Comparison of ENCODE assay signal across 1 cellular context in the genomic region with DNA sequence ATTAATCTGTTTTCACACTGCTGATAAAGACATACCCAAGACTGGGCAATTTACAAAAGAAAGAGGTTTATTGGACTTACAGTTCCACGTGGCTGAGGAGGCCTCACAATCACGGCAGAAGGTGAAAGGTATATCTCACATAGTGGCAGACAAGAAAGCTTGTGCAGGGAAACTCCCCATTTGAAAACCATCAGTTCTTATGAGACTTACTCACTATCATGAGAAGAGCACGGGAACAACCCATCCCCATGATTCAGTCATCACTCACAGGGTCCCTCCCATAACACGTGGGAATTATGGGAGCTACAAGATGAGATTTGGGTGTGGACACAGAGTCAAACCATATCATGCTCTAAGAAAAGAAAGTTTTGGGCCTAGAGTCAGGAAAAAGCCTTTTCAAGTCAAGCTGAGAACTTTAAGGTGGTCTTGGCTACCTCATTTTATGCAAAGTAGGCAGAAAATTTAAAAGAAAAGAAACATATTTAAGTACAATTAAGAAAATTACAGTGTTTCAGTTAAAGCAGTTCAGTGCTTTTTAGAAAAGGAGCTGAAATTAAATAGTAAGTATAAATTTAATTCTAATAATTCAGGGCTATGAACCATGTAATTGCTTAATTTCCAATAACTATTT.
TF ChIP-seq lines count a peak whose summit lies in the region.

No MANE protein-coding gene starts in this region.

TF ChIP-seq in K562, 482 proteins besides CTCF, POLR2A, EP300 and RAD21 (continued from another document and continues in another):
- TF ChIP-seq VEZF1 (CRISPR knock-in tag; IDR thresholded peaks at IDR 0.05) (no peak), BCOR (IDR thresholded peaks at IDR 0.05) (no peak), CREM (IDR thresholded peaks at IDR 0.05; ENCODE audit: low read depth) (no peak), PHTF2 (CRISPR knock-in tag; IDR thresholded peaks at IDR 0.05) (no peak), MTF1 (CRISPR knock-in tag; IDR thresholded peaks at IDR 0.05; ENCODE audit: borderline replicate concordance) (no peak), MEIS2 (IDR thresholded peaks at IDR 0.05; ENCODE audit: partially characterized antibody) (peak; percentile 85), ZNF57 (CRISPR knock-in tag; IDR thresholded peaks at IDR 0.05) (no peak), HMG20B (CRISPR knock-in tag; IDR thresholded peaks at IDR 0.05) (no peak), SNIP1 (IDR thresholded peaks at IDR 0.05; ENCODE audit: low read depth) (no peak), MAFK (IDR thresholded peaks at IDR 0.05; ENCODE audit: low read length) (peak; percentile 60; the same call in 1 of the 2 replicates), PML (IDR thresholded peaks at IDR 0.05; ENCODE audit: low read length) (no peak), ZBTB8A (IDR thresholded peaks at IDR 0.05; ENCODE audit: partially characterized antibody) (no peak), POLR2AphosphoS5 (IDR thresholded peaks at IDR 0.05; ENCODE audit: control insufficient read depth, insufficient read depth, low read depth, low read length) (no peak), NR1H2 (CRISPR knock-in tag; IDR thresholded peaks at IDR 0.05) (no peak), HDAC1 (IDR thresholded peaks at IDR 0.05) (peak in 1 of 2 experiments; percentile 19; a peak in 1 of 4 replicates), MED1 (CRISPR knock-in tag; IDR thresholded peaks at IDR 0.05; ENCODE audit: borderline replicate concordance) (no peak), ZNF696 (CRISPR knock-in tag; conservative IDR thresholded peaks at IDR 0.05) (no peak), RNF2 (IDR thresholded peaks at IDR 0.05) (no peak), POLR3A (IDR thresholded peaks at IDR 0.05; ENCODE audit: borderline replicate concordance, extremely low read depth, insufficient read depth, insufficient read length) (no peak), TAL1 (IDR thresholded peaks at IDR 0.05) (no peak), MCM5 (IDR thresholded peaks at IDR 0.05; ENCODE audit: low read depth) (no peak), MYC (IDR thresholded peaks at IDR 0.05; ENCODE audit: low read depth, low read length) (peak; percentile 45; the same call in 1 of the 2 replicates), MYC (CRISPR knock-in tag; IDR thresholded peaks at IDR 0.05; ENCODE audit: borderline replicate concordance, low read depth) (no peak), THRAP3 (IDR thresholded peaks at IDR 0.05; ENCODE audit: borderline replicate concordance) (no peak), MAFF (IDR thresholded peaks at IDR 0.05; ENCODE audit: low read length) (0 out of 2 replicates have a peak, but pooled peaks have one; percentile 54), ZFP30 (CRISPR knock-in tag; IDR thresholded peaks at IDR 0.05; ENCODE audit: borderline replicate concordance) (no peak), MIER1 (IDR thresholded peaks at IDR 0.05; ENCODE audit: low read depth) (no peak), UBTF (IDR thresholded peaks at IDR 0.05; ENCODE audit: borderline replicate concordance in 1 of 2, low read depth in 2 of 2, low read length in 2 of 2) (no peak), ELK3 (CRISPR knock-in tag; IDR thresholded peaks at IDR 0.05) (no peak), FOXP1 (CRISPR knock-in tag; IDR thresholded peaks at IDR 0.05) (no peak), ZFP36 (IDR thresholded peaks at IDR 0.05; ENCODE audit: low read depth, low read length, partially characterized antibody) (no peak), TOE1 (IDR thresholded peaks at IDR 0.05; ENCODE audit: borderline replicate concordance) (0 out of 2 replicates have a peak, but pooled peaks have one; percentile 38), TOE1 (CRISPR knock-in tag; IDR thresholded peaks at IDR 0.05; ENCODE audit: borderline replicate concordance, low read depth) (no peak), LEF1 (IDR thresholded peaks at IDR 0.05) (no peak), ZKSCAN8 (CRISPR knock-in tag; IDR thresholded peaks at IDR 0.05) (no peak), C11orf30 (IDR thresholded peaks at IDR 0.05; ENCODE audit: low read depth) (peak; percentile 82)
- TF ChIP-seq, protein P1, sequence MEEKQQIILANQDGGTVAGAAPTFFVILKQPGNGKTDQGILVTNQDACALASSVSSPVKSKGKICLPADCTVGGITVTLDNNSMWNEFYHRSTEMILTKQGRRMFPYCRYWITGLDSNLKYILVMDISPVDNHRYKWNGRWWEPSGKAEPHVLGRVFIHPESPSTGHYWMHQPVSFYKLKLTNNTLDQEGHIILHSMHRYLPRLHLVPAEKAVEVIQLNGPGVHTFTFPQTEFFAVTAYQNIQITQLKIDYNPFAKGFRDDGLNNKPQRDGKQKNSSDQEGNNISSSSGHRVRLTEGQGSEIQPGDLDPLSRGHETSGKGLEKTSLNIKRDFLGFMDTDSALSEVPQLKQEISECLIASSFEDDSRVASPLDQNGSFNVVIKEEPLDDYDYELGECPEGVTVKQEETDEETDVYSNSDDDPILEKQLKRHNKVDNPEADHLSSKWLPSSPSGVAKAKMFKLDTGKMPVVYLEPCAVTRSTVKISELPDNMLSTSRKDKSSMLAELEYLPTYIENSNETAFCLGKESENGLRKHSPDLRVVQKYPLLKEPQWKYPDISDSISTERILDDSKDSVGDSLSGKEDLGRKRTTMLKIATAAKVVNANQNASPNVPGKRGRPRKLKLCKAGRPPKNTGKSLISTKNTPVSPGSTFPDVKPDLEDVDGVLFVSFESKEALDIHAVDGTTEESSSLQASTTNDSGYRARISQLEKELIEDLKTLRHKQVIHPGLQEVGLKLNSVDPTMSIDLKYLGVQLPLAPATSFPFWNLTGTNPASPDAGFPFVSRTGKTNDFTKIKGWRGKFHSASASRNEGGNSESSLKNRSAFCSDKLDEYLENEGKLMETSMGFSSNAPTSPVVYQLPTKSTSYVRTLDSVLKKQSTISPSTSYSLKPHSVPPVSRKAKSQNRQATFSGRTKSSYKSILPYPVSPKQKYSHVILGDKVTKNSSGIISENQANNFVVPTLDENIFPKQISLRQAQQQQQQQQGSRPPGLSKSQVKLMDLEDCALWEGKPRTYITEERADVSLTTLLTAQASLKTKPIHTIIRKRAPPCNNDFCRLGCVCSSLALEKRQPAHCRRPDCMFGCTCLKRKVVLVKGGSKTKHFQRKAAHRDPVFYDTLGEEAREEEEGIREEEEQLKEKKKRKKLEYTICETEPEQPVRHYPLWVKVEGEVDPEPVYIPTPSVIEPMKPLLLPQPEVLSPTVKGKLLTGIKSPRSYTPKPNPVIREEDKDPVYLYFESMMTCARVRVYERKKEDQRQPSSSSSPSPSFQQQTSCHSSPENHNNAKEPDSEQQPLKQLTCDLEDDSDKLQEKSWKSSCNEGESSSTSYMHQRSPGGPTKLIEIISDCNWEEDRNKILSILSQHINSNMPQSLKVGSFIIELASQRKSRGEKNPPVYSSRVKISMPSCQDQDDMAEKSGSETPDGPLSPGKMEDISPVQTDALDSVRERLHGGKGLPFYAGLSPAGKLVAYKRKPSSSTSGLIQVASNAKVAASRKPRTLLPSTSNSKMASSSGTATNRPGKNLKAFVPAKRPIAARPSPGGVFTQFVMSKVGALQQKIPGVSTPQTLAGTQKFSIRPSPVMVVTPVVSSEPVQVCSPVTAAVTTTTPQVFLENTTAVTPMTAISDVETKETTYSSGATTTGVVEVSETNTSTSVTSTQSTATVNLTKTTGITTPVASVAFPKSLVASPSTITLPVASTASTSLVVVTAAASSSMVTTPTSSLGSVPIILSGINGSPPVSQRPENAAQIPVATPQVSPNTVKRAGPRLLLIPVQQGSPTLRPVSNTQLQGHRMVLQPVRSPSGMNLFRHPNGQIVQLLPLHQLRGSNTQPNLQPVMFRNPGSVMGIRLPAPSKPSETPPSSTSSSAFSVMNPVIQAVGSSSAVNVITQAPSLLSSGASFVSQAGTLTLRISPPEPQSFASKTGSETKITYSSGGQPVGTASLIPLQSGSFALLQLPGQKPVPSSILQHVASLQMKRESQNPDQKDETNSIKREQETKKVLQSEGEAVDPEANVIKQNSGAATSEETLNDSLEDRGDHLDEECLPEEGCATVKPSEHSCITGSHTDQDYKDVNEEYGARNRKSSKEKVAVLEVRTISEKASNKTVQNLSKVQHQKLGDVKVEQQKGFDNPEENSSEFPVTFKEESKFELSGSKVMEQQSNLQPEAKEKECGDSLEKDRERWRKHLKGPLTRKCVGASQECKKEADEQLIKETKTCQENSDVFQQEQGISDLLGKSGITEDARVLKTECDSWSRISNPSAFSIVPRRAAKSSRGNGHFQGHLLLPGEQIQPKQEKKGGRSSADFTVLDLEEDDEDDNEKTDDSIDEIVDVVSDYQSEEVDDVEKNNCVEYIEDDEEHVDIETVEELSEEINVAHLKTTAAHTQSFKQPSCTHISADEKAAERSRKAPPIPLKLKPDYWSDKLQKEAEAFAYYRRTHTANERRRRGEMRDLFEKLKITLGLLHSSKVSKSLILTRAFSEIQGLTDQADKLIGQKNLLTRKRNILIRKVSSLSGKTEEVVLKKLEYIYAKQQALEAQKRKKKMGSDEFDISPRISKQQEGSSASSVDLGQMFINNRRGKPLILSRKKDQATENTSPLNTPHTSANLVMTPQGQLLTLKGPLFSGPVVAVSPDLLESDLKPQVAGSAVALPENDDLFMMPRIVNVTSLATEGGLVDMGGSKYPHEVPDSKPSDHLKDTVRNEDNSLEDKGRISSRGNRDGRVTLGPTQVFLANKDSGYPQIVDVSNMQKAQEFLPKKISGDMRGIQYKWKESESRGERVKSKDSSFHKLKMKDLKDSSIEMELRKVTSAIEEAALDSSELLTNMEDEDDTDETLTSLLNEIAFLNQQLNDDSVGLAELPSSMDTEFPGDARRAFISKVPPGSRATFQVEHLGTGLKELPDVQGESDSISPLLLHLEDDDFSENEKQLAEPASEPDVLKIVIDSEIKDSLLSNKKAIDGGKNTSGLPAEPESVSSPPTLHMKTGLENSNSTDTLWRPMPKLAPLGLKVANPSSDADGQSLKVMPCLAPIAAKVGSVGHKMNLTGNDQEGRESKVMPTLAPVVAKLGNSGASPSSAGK (IDR thresholded peaks at IDR 0.05), result no peak
- TF ChIP-seq, protein P2, sequence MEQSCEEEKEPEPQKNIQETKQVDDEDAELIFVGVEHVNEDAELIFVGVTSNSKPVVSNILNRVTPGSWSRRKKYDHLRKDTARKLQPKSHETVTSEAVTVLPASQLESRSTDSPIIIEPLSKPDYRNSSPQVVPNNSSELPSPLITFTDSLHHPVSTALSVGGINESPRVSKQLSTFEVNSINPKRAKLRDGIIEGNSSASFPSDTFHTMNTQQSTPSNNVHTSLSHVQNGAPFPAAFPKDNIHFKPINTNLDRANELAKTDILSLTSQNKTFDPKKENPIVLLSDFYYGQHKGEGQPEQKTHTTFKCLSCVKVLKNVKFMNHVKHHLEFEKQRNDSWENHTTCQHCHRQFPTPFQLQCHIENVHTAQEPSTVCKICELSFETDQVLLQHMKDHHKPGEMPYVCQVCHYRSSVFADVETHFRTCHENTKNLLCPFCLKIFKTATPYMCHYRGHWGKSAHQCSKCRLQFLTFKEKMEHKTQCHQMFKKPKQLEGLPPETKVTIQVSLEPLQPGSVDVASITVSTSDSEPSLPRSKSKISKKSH (CRISPR knock-in tag; IDR thresholded peaks at IDR 0.05), result no peak
- TF ChIP-seq, protein P3, sequence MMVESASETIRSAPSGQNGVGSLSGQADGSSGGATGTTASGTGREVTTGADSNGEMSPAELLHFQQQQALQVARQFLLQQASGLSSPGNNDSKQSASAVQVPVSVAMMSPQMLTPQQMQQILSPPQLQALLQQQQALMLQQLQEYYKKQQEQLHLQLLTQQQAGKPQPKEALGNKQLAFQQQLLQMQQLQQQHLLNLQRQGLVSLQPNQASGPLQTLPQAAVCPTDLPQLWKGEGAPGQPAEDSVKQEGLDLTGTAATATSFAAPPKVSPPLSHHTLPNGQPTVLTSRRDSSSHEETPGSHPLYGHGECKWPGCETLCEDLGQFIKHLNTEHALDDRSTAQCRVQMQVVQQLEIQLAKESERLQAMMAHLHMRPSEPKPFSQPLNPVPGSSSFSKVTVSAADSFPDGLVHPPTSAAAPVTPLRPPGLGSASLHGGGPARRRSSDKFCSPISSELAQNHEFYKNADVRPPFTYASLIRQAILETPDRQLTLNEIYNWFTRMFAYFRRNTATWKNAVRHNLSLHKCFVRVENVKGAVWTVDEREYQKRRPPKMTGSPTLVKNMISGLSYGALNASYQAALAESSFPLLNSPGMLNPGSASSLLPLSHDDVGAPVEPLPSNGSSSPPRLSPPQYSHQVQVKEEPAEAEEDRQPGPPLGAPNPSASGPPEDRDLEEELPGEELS (CRISPR knock-in tag; IDR thresholded peaks at IDR 0.05; ENCODE audit: borderline replicate concordance), result no peak
